1 cellular context compared by ENCODE assay signal in genomic region chr19:36572593-36573019, GRCh38.
TF ChIP-seq lines count a peak whose summit lies in the region.

No MANE protein-coding gene starts in this region.

TF ChIP-seq in GM23338, 12 proteins besides CTCF, POLR2A, EP300 and RAD21 (continued from another document):
- no peak for TF ChIP-seq ZNF462 (CRISPR knock-in tag; IDR thresholded peaks at IDR 0.05)
- TF ChIP-seq STAT1 (IDR thresholded peaks at IDR 0.05; ENCODE audit: unreplicated experiment): no peak
- peak; percentile 52; the same call in 1 of the 2 replicates for TF ChIP-seq CREB1 (CRISPR knock-in tag; IDR thresholded peaks at IDR 0.05; ENCODE audit: low read depth)
